20 cellular contexts compared by ENCODE assay signal in the genomic region with DNA sequence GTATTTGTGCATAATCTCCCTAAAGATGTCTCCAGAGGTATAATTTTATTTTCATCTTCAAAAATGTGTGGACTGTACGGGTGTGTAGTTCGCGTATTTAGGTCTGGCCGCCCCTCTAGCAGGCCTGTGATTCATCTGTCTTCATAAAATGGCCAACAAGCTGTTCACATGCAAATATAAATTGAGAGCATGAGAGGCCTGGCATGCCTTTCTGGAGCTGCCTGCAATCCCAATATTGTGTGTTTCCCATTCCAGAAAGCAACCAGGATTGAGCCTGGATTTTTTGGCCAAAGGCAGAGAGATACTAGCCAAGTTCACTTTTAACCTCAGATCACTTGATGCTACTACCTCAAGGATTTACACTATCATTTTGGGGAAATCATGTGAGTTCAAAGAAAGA.
DNase-seq lines count a peak whose midpoint lies in the region; ATAC-seq and TF ChIP-seq lines count a peak whose summit lies in the region.
"Had no signal": no experiment of that assay in that cellular context is flagged by ENCODE, and none has a peak within 500 bp of the region (broad histone marks: within the 10 kb centered on the region; RNA-seq: fewer than 3 reads in every experiment).

No MANE protein-coding gene starts in this region.

- H3K4me3 Mint-ChIP-seq in activated T-helper 17 cell treated with anti-CD3 and anti-CD28 coated beads, Interleukin-2, amount 50 U/mL, for 72 hours: no peak overlapping the region
- H3K4me3 Mint-ChIP-seq: activated CD4-positive, alpha-beta memory T cell treated with anti-CD3 and anti-CD28 coated beads, Interleukin-2, amount 10 ng/mL, durations not matched to agents 7 days and 5 days; activated T-cell treated with anti-CD3 and anti-CD28 coated beads, Interleukin-2, amount 50 U/mL, for 4 hours; dendritic cell treated with granulocyte-macrophage colony-stimulating factor and Interleukin-4, amounts not matched to agents 40 ng/mL and 50 ng/mL, for 4 days; type B pancreatic cell had no signal

- H3K4me1 Mint-ChIP-seq in activated T-helper 17 cell treated with anti-CD3 and anti-CD28 coated beads, Interleukin-2, amount 50 U/mL, for 72 hours: no peaks in the 10 kb centered on the region

- TF ChIP-seq EP300 in esophagus muscularis mucosa (IDR thresholded peaks at IDR 0.05): no peak

- peaks cover 21 to 62% (median 48%) of the 10 kb centered on the region in 4 donors for H3K4me1 ChIP-seq in esophagus muscularis mucosa
- peaks cover 0 to 5% of the 10 kb centered on the region in 2 donors for H3K4me1 ChIP-seq in muscle layer of duodenum (ENCODE audit: control insufficient read depth in 1 of 2, insufficient read depth in 2 of 2, low read length in 2 of 2)
- H3K4me1 ChIP-seq in tibial artery: peaks cover 0 to 85% (median 27%) of the 10 kb centered on the region in 4 donors

- peak overlapping the region; percentile 34 to 66 (median 42) for H3K27ac ChIP-seq in esophagus muscularis mucosa (replicated peaks in 1 of 4)
- H3K27ac ChIP-seq in muscle layer of duodenum (ENCODE audit: low read length): peak overlapping the region; percentile 40
- peak overlapping the region; percentile 60 to 80 for H3K27ac ChIP-seq in tibial artery
- H3K27ac ChIP-seq: BLaER1, WERI-Rb-1 had no signal

- no peaks in the 10 kb centered on the region for H3K27me3 Mint-ChIP-seq in activated T-helper 17 cell treated with anti-CD3 and anti-CD28 coated beads, Interleukin-2, amount 50 U/mL, for 72 hours
- H3K27me3 Mint-ChIP-seq: activated CD4-positive, alpha-beta memory T cell treated with anti-CD3 and anti-CD28 coated beads, Interleukin-2, amount 10 ng/mL, durations not matched to agents 7 days and 5 days; dendritic cell treated with granulocyte-macrophage colony-stimulating factor and Interleukin-4, amounts not matched to agents 40 ng/mL and 50 ng/mL, for 4 days; type B pancreatic cell had no signal

- ATAC-seq in activated T-helper 17 cell treated with anti-CD3 and anti-CD28 coated beads, Interleukin-2, amount 50 U/mL, for 72 hours (replicated peaks): no peak
- no peak for ATAC-seq in HG03159 (IDR thresholded peaks at IDR 0.05; ENCODE audit: unreplicated experiment)
- ATAC-seq: activated naive CD4-positive, alpha-beta T cell treated with anti-CD3 and anti-CD28 coated beads, Interleukin-2, amount 50 U/mL, for 72 hours; activated T-cell treated with anti-CD3 and anti-CD28 coated beads, Interleukin-2, amount 50 U/mL, for 4 hours had no signal

- TF ChIP-seq CTCF in esophagus muscularis mucosa (IDR thresholded peaks at IDR 0.05): no peak
- TF ChIP-seq CTCF in tibial artery (IDR thresholded peaks at IDR 0.05): no peak

- H3K9me3 Mint-ChIP-seq in activated T-helper 17 cell treated with anti-CD3 and anti-CD28 coated beads, Interleukin-2, amount 50 U/mL, for 72 hours: no peaks in the 10 kb centered on the region
- H3K9me3 Mint-ChIP-seq: activated CD4-positive, alpha-beta memory T cell treated with anti-CD3 and anti-CD28 coated beads, Interleukin-2, amount 10 ng/mL, durations not matched to agents 7 days and 5 days; activated naive CD4-positive, alpha-beta T cell treated with anti-CD3 and anti-CD28 coated beads, Interleukin-2, amount 50 U/mL, for 72 hours; activated T-cell treated with anti-CD3 and anti-CD28 coated beads, Interleukin-2, amount 50 U/mL, for 4 hours; dendritic cell treated with granulocyte-macrophage colony-stimulating factor and Interleukin-4, amounts not matched to agents 40 ng/mL and 50 ng/mL, for 4 days; type B pancreatic cell had no signal

- H3K4me3 ChIP-seq in esophagus muscularis mucosa: no peak overlapping the region
- no peak overlapping the region for H3K4me3 ChIP-seq in muscle layer of duodenum (ENCODE audit: low read depth in 1 of 2, low read length in 2 of 2)
- no peak overlapping the region for H3K4me3 ChIP-seq in tibial artery
- no peak overlapping the region for H3K4me3 ChIP-seq in H7 (ENCODE audit: insufficient read depth, low read depth, low read length)
- H3K4me3 ChIP-seq: BLaER1 had no signal

- H3K9me3 ChIP-seq in esophagus muscularis mucosa (no peaks in the 10 kb centered on the region), muscle layer of duodenum (ENCODE audit: control insufficient read depth in 1 of 2, low read length in 2 of 2) (no peaks in the 10 kb centered on the region), tibial artery (no peaks in the 10 kb centered on the region)
- H3K9me3 ChIP-seq: BLaER1 had no signal

- H3K27me3 ChIP-seq in esophagus muscularis mucosa (no peaks in the 10 kb centered on the region), muscle layer of duodenum (ENCODE audit: low read depth, low read length) (no peaks in the 10 kb centered on the region), tibial artery (no peaks in the 10 kb centered on the region), H7 (ENCODE audit: control insufficient read depth, insufficient read depth, low read length) (no peaks in the 10 kb centered on the region)
- H3K27me3 ChIP-seq: BLaER1 had no signal

- intact Hi-C loops in esophagus muscularis mucosa (cut with DNase I) (no loop called here), tibial artery (cut with DNase I; ENCODE audit: low total_unique reads) (no loop called here)

- peak; percentile 82 for DNase-seq in esophagus muscularis mucosa (ENCODE audit: extremely low spot score)
- DNase-seq in tibial artery: no peak
- no peak for DNase-seq in H7
- DNase-seq in nucleus accumbens (lab: John Stamatoyannopoulos, UW): no peak
- DNase-seq: activated CD4-positive, alpha-beta memory T cell treated with anti-CD3 and anti-CD28 coated beads, Interleukin-2, amount 10 ng/mL, durations not matched to agents 7 days and 5 days; activated T-cell treated with anti-CD3 and anti-CD28 coated beads, Interleukin-2, amount 50 U/mL, for 4 hours; Calu3; foreskin melanocyte; HCEC 1CT; NCI-H1105 treated with DMSO at 0.1 percent for 48 hours; NCI-H526 treated with DMSO at 0.1 percent for 48 hours; T-helper 2 cell; WERI-Rb-1 had no signal

- H3K27ac Mint-ChIP-seq in activated T-helper 17 cell treated with anti-CD3 and anti-CD28 coated beads, Interleukin-2, amount 50 U/mL, for 72 hours: peak overlapping the region; percentile 42
- H3K27ac Mint-ChIP-seq: activated CD4-positive, alpha-beta memory T cell treated with anti-CD3 and anti-CD28 coated beads, Interleukin-2, amount 10 ng/mL, durations not matched to agents 7 days and 5 days; activated naive CD4-positive, alpha-beta T cell treated with anti-CD3 and anti-CD28 coated beads, Interleukin-2, amount 50 U/mL, for 72 hours; dendritic cell treated with granulocyte-macrophage colony-stimulating factor and Interleukin-4, amounts not matched to agents 40 ng/mL and 50 ng/mL, for 4 days; type B pancreatic cell had no signal

- no peaks in the 10 kb centered on the region for H3K36me3 ChIP-seq in esophagus muscularis mucosa
- H3K36me3 ChIP-seq in muscle layer of duodenum (ENCODE audit: control insufficient read depth in 1 of 2, insufficient read depth in 2 of 2, low read length in 2 of 2): no peaks in the 10 kb centered on the region
- no peaks in the 10 kb centered on the region for H3K36me3 ChIP-seq in tibial artery
- no peaks in the 10 kb centered on the region for H3K36me3 ChIP-seq in H7 (replicated peaks; ENCODE audit: control insufficient read depth, insufficient read depth, low read length)
- H3K36me3 ChIP-seq: BLaER1, WERI-Rb-1 had no signal

- no peak for TF ChIP-seq POLR2A in esophagus muscularis mucosa (IDR thresholded peaks at IDR 0.05; ENCODE audit: low read depth)

- WGBS in esophagus muscularis mucosa: 64% methylated on average over 4 of the region's 4 CpGs

- no peaks in the 10 kb centered on the region for H3K36me3 Mint-ChIP-seq in activated T-helper 17 cell treated with anti-CD3 and anti-CD28 coated beads, Interleukin-2, amount 50 U/mL, for 72 hours (ENCODE audit: low read depth)
- H3K36me3 Mint-ChIP-seq: activated naive CD4-positive, alpha-beta T cell treated with anti-CD3 and anti-CD28 coated beads, Interleukin-2, amount 50 U/mL, for 72 hours had no signal
